ENCODE assay signal across 17 cellular contexts in genomic region chr11:93564895-93565294, GRCh38. TPM values are rescaled to one million over a fixed set of nuclear protein-coding genes. Genes with fewer than 3 reads are reported as not detected.
DNase-seq lines count a peak whose midpoint lies in the region; ATAC-seq and TF ChIP-seq lines count a peak whose summit lies in the region.
"Had no signal": no experiment of that assay in that cellular context is flagged by ENCODE, and none has a peak within 500 bp of the region (broad histone marks: within the 10 kb centered on the region; RNA-seq: fewer than 3 reads in every experiment).

No MANE protein-coding gene starts in this region.

- intact Hi-C loops in left colon (cut with DNase I, micrococcal nuclease): no loop called here
- intact Hi-C loops in stomach (cut with DNase I; ENCODE audit: low total_unique reads): no loop called here

- no peak for TF ChIP-seq POLR2A in stomach (IDR thresholded peaks at IDR 0.05)

- peak; percentile 40 for DNase-seq in NCI-H510A treated with DMSO at 0.1 percent for 48 hours (lab: John Stamatoyannopoulos, UW)
- DNase-seq in NCI-H510A (lab: John Stamatoyannopoulos, UW): no peak
- peak; percentile 20 for DNase-seq in HEK293T (ENCODE audit: extremely low spot score)
- no peak for DNase-seq in T-helper 17 cell
- no peak for DNase-seq in left colon
- no peak for DNase-seq in glutamatergic neuron
- no peak for DNase-seq in stomach
- DNase-seq: 8988T; C1 segment of cervical spinal cord; Calu3; CD4-positive, alpha-beta T cell; DMS 273 treated with DMSO at 0.1 percent for 48 hours; GM23248; H7 had no signal

- peaks cover 16% of the 10 kb centered on the region for H3K27me3 Mint-ChIP-seq in T-helper 17 cell
- H3K27me3 Mint-ChIP-seq in glutamatergic neuron (ENCODE audit: unreplicated experiment): no peaks in the 10 kb centered on the region
- H3K27me3 Mint-ChIP-seq: CD4-positive, alpha-beta T cell had no signal

- H3K4me1 Mint-ChIP-seq in T-helper 17 cell (peaks cover 4% of the 10 kb centered on the region), glutamatergic neuron (ENCODE audit: low read depth, unreplicated experiment) (no peaks in the 10 kb centered on the region)
- H3K4me1 Mint-ChIP-seq: IgD-negative memory B cell had no signal

- 72 to 87% (median 75%) methylated on average over 3 of the region's 3 CpGs for WGBS in stomach, 5 donors

- CTCF ChIA-PET in HEK293T (lab: Yijun Ruan, JAX): no interaction called here

- no peak overlapping the region for H3K4me3 ChIP-seq in stomach
- H3K4me3 ChIP-seq: GM12878, GM23248 had no signal

- TF ChIP-seq EP300 in stomach (IDR thresholded peaks at IDR 0.05): no peak

- POLR2A ChIA-PET in HEK293T (lab: Yijun Ruan, JAX): no interaction called here

- H3K36me3 Mint-ChIP-seq in T-helper 17 cell (ENCODE audit: low read depth) (no peaks in the 10 kb centered on the region), glutamatergic neuron (ENCODE audit: unreplicated experiment) (no peaks in the 10 kb centered on the region)
- H3K36me3 Mint-ChIP-seq: IgD-negative memory B cell had no signal

- H3K27me3 ChIP-seq in stomach: no peaks in the 10 kb centered on the region

- no peak overlapping the region for H3K27ac ChIP-seq in stomach
- H3K27ac ChIP-seq: GM23248 had no signal

- peaks cover 8 to 27% (median 16%) of the 10 kb centered on the region in 4 donors for H3K4me1 ChIP-seq in stomach

- H3K27ac Mint-ChIP-seq in T-helper 17 cell (no peak overlapping the region), glutamatergic neuron (ENCODE audit: unreplicated experiment) (no peak overlapping the region)
- H3K27ac Mint-ChIP-seq: CD4-positive, alpha-beta T cell; IgD-negative memory B cell had no signal

- H3K9me3 Mint-ChIP-seq in glutamatergic neuron (ENCODE audit: unreplicated experiment): no peaks in the 10 kb centered on the region
- H3K9me3 Mint-ChIP-seq: CD4-positive, alpha-beta T cell; IgD-negative memory B cell had no signal

- no peaks in the 10 kb centered on the region for H3K36me3 ChIP-seq in stomach

- TF ChIP-seq CTCF in glutamatergic neuron (IDR thresholded peaks at IDR 0.05; ENCODE audit: partially characterized antibody, unreplicated experiment): no peak
- TF ChIP-seq CTCF in stomach (IDR thresholded peaks at IDR 0.05): no peak

- H3K9me3 ChIP-seq in T-helper 17 cell (ENCODE audit: control insufficient read depth, low read length, poor library complexity, severe bottlenecking) (no peaks in the 10 kb centered on the region), stomach (no peaks in the 10 kb centered on the region)

- ATAC-seq in T-helper 17 cell (no peak), left colon (peak; percentile 39), GM21515 (IDR thresholded peaks at IDR 0.05; ENCODE audit: unreplicated experiment) (no peak)
- ATAC-seq: GM12878 had no signal

- H3K4me3 Mint-ChIP-seq in T-helper 17 cell: peak overlapping the region; percentile 31
- H3K4me3 Mint-ChIP-seq in glutamatergic neuron (ENCODE audit: unreplicated experiment): no peak overlapping the region
- H3K4me3 Mint-ChIP-seq: CD4-positive, alpha-beta T cell; IgD-negative memory B cell had no signal

TF ChIP-seq in HEK293T, 16 proteins besides CTCF, POLR2A, EP300 and RAD21:
- TF ChIP-seq CTBP1 (IDR thresholded peaks at IDR 0.05; ENCODE audit: borderline replicate concordance) (no peak), FOXK2 (IDR thresholded peaks at IDR 0.05) (no peak), TARDBP (IDR thresholded peaks at IDR 0.05) (no peak), NFRKB (IDR thresholded peaks at IDR 0.05) (no peak)

RNA-seq across cellular contexts. Expression of gene SMCO4, which starts 21.7 kb away (rescaled TPM):
- total RNA-seq in T-helper 17 cell (1 to 10 TPM; 6.6 to 8.9 TPM), left colon (10 to 100 TPM; 56.8 to 74.8 TPM), glutamatergic neuron (ENCODE audit: unreplicated experiment) (3.0 TPM), stomach (100 to 1,000 TPM in 1 of 5 donors, 10 to 100 TPM in 1, 1 to 10 TPM in 2, not detected in 1; 2.9 to 306 (median 13.3) TPM)
- 10 to 100 TPM; 25.1 to 89.1 (median 61.9) TPM for polyA plus RNA-seq in stomach

Comparison
In these comparisons a context has a peak if more than half of its experiments do, and no peak if none do; other contexts are left out.
1. DNase-seq: peak in NCI-H510A treated with DMSO at 0.1 percent for 48 hours (single experiment) and HEK293T (single experiment); none in NCI-H510A (single experiment), T-helper 17 cell (0 of 3), left colon (0 of 2), glutamatergic neuron (single experiment) and stomach (single experiment).